In the genomic region with DNA sequence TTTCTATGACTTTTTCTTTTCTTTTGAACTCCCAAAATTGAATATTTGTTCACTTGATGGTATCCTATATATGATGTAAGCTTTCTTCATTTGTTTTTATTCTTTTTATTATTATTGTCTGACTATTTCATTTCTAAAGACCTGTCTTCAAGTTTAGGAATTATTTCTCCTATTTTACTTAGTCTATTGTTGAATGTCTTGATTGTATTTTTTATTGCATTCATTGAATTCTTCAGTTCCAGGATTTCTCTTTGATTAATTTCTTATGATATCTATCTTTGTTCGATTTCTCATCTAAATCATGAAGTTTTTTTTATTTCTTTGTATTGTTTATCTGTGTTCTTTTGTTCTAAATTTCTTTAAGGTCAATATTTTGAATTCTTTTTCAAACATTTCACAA, we compare ENCODE assay signal across 23 cellular contexts.
DNase-seq lines count a peak whose midpoint lies in the region; ATAC-seq, FAIRE-seq and TF ChIP-seq lines count a peak whose summit lies in the region.
"Had no signal": no experiment of that assay in that cellular context is flagged by ENCODE, and none has a peak within 500 bp of the region (broad histone marks: within the 10 kb centered on the region; RNA-seq: fewer than 3 reads in every experiment).

No MANE protein-coding gene starts in this region.

- no peak overlapping the region for H3K4me3 ChIP-seq in Karpas-422 (ENCODE audit: low read length)
- H3K4me3 ChIP-seq in K562: no peak overlapping the region
- no peak overlapping the region for H3K4me3 ChIP-seq in small intestine (ENCODE audit: low read depth in 1 of 2, low read length in 2 of 2)
- H3K4me3 ChIP-seq: BLaER1, HAP-1 had no signal

- H3K27me3 ChIP-seq in Karpas-422 (ENCODE audit: low read length) (no peaks in the 10 kb centered on the region), K562 (ENCODE audit: control insufficient read depth in 2 of 2, insufficient read depth in 2 of 2, low read length in 2 of 2) (no peaks in the 10 kb centered on the region), small intestine (ENCODE audit: control insufficient read depth in 2 of 2, insufficient read depth in 2 of 2, low read length in 2 of 2) (no peaks in the 10 kb centered on the region)
- H3K27me3 ChIP-seq: BLaER1 had no signal

- no peak for TF ChIP-seq EP300 in K562 (IDR thresholded peaks at IDR 0.05; ENCODE audit: low read length)

- no peak for FAIRE-seq in K562 (lab: Jason Lieb, UNC)
- FAIRE-seq in small intestine (lab: Jason Lieb, UNC): peak; percentile 65
- FAIRE-seq: GM12891, GM18507, H54 had no signal

- H3K4me2 ChIP-seq in Karpas-422 (ENCODE audit: low read depth, low read length, poor library complexity, severe bottlenecking) (no peak overlapping the region), K562 (ENCODE audit: insufficient read depth, low read length) (no peak overlapping the region)
- H3K4me2 ChIP-seq: BLaER1 had no signal

- H3K27me3 Mint-ChIP-seq in stimulated activated naive CD8-positive, alpha-beta T cell treated with anti-CD3 and anti-CD28 coated beads, Interleukin-15, amount 100 ng/mL, for 72 hours: no peaks in the 10 kb centered on the region
- H3K27me3 Mint-ChIP-seq: B cell had no signal

- H3K27ac ChIP-seq in Karpas-422 (ENCODE audit: low read length) (no peak overlapping the region), K562 (ENCODE audit: extremely low read depth, low read depth, low read length) (no peak overlapping the region), small intestine (ENCODE audit: low read depth in 1 of 2, low read length in 1 of 2) (no peak overlapping the region)
- H3K27ac ChIP-seq: BLaER1, C4-2B had no signal

- no TSS peak for BruUV-seq in K562 (replicated peaks; lab: Mats Ljungman, UMichigan)

- H3K79me2 ChIP-seq in Karpas-422 (ENCODE audit: low read length): no peaks in the 10 kb centered on the region
- H3K79me2 ChIP-seq in K562 (ENCODE audit: control insufficient read depth, insufficient read depth, low read length): no peaks in the 10 kb centered on the region

- in situ Hi-C loops in K562 (cut with MboI): no loop called here

- no peaks in the 10 kb centered on the region for H3K9me1 ChIP-seq in K562 (ENCODE audit: control insufficient read depth, insufficient read depth, low read length)

- H3K9me3 Mint-ChIP-seq in stimulated activated naive CD8-positive, alpha-beta T cell treated with anti-CD3 and anti-CD28 coated beads, Interleukin-15, amount 100 ng/mL, for 72 hours: peaks cover 33 to 48% of the 10 kb centered on the region in 2 donors

- POLR2A ChIA-PET in K562 (lab: Yijun Ruan, JAX): no interaction called here

- intact Hi-C loops in K562 (cut with micrococcal nuclease): no loop called here

- H3K36me3 ChIP-seq in Karpas-422 (ENCODE audit: insufficient read depth, low read length): no peaks in the 10 kb centered on the region
- no peaks in the 10 kb centered on the region for H3K36me3 ChIP-seq in K562 (ENCODE audit: control insufficient read depth, insufficient read depth, low read length)
- H3K36me3 ChIP-seq in small intestine (ENCODE audit: control insufficient read depth in 2 of 2, insufficient read depth in 2 of 2, low read length in 2 of 2): no peaks in the 10 kb centered on the region
- H3K36me3 ChIP-seq: BLaER1, HAP-1 had no signal

- CTCF ChIA-PET in K562 (lab: Yijun Ruan, JAX; ENCODE audit: low intra/inter-chr PET ratio): no interaction called here

- H3K9me3 ChIP-seq in Karpas-422 (ENCODE audit: low read length) (peaks cover 21% of the 10 kb centered on the region), K562 (replicated peaks; ENCODE audit: control insufficient read depth, insufficient read depth, low read depth, low read length) (no peaks in the 10 kb centered on the region), small intestine (ENCODE audit: control insufficient read depth, low read depth) (no peaks in the 10 kb centered on the region)

- TF ChIP-seq POLR2A in K562 (conservative IDR thresholded peaks at IDR 0.05): no peak

- no peaks in the 10 kb centered on the region for H3K9me2 ChIP-seq in Karpas-422 (replicated peaks; ENCODE audit: insufficient read depth, low read length)

- ATAC-seq in K562: no peak
- ATAC-seq in stimulated activated naive CD8-positive, alpha-beta T cell treated with anti-CD3 and anti-CD28 coated beads, Interleukin-15, amount 100 ng/mL, for 72 hours: no peak
- ATAC-seq: CD8-positive, alpha-beta T cell had no signal

- no peak for TF ChIP-seq RAD21 in K562 (CRISPR knock-in tag; conservative IDR thresholded peaks at IDR 0.05 in 1 of 2, IDR thresholded peaks at IDR 0.05 in 1 of 2)

- no peaks in the 10 kb centered on the region for H3K4me1 ChIP-seq in Karpas-422 (ENCODE audit: low read length)
- no peaks in the 10 kb centered on the region for H3K4me1 ChIP-seq in K562 (replicated peaks in 1 of 2; ENCODE audit: control insufficient read depth in 2 of 2, insufficient read depth in 2 of 2, low read length in 2 of 2)
- no peaks in the 10 kb centered on the region for H3K4me1 ChIP-seq in small intestine (ENCODE audit: control insufficient read depth in 2 of 2, insufficient read depth in 1 of 2, low read depth in 1 of 2, low read length in 1 of 2)
- H3K4me1 ChIP-seq: BLaER1, Caco-2, HAP-1 had no signal

- H2AFZ ChIP-seq in Karpas-422 (ENCODE audit: low read length) (no peak overlapping the region), K562 (ENCODE audit: low read depth, low read length) (no peak overlapping the region)

- H3K27ac Mint-ChIP-seq in stimulated activated naive CD8-positive, alpha-beta T cell treated with anti-CD3 and anti-CD28 coated beads, Interleukin-15, amount 100 ng/mL, for 72 hours: no peak overlapping the region
- H3K27ac Mint-ChIP-seq: B cell; CD4-positive, CD25-positive, alpha-beta regulatory T cell; CD8-positive, alpha-beta T cell; HFFc6 had no signal

- TF ChIP-seq CTCF in K562 (IDR thresholded peaks at IDR 0.05 in 2 of 3, conservative IDR thresholded peaks at IDR 0.05 in 1 of 3; ENCODE audit: insufficient read depth in 2 of 3, low read depth in 1 of 3, low read length in 3 of 3): no peak

- peak; percentile 5 for DNase-seq in NCI-H1694 (lab: John Stamatoyannopoulos, UW)
- no peak for DNase-seq in NCI-H1694 treated with DMSO at 0.1 percent for 48 hours (lab: John Stamatoyannopoulos, UW)
- peak; percentile 63 for DNase-seq in Karpas-422
- DNase-seq in K562 (ENCODE audit: extremely low read depth in 1 of 4, low spot score in 3 of 4): no peak
- DNase-seq in small intestine: no peak
- DNase-seq in AG20443 (ENCODE audit: low spot score): no peak
- no peak for DNase-seq in stimulated activated naive CD8-positive, alpha-beta T cell treated with anti-CD3 and anti-CD28 coated beads, Interleukin-15, amount 100 ng/mL, for 72 hours
- DNase-seq: 8988T; Caco-2; CD4-positive, CD25-positive, alpha-beta regulatory T cell; CD8-positive, alpha-beta T cell; DMS53; DMS79 treated with DMSO at 0.1 percent for 48 hours; GF-D8; GOT3; HFFc6 had no signal

- H3K4me1 Mint-ChIP-seq in stimulated activated naive CD8-positive, alpha-beta T cell treated with anti-CD3 and anti-CD28 coated beads, Interleukin-15, amount 100 ng/mL, for 72 hours: no peaks in the 10 kb centered on the region
- H3K4me1 Mint-ChIP-seq: B cell; CD4-positive, CD25-positive, alpha-beta regulatory T cell had no signal

- H4K20me1 ChIP-seq in Karpas-422 (ENCODE audit: insufficient read depth, low read depth, low read length) (no peaks in the 10 kb centered on the region), K562 (replicated peaks; ENCODE audit: control insufficient read depth, insufficient read depth, low read length) (no peaks in the 10 kb centered on the region)
- H4K20me1 ChIP-seq: BLaER1 had no signal

- WGBS in K562 (ENCODE audit: insufficient coverage, low coverage, missing lambda C conversion rate): 0% methylated on average over 1 of the region's 1 CpG
- 63 to 71% (median 68%) methylated on average over 1 of the region's 1 CpG for WGBS in small intestine, 3 donors

- H3K9ac ChIP-seq in Karpas-422 (ENCODE audit: low read length): no peak overlapping the region
- H3K9ac ChIP-seq in K562 (ENCODE audit: insufficient read depth in 1 of 2, low read depth in 2 of 2, low read length in 2 of 2): no peak overlapping the region
- H3K9ac ChIP-seq: BLaER1 had no signal

- no peak overlapping the region for H3K4me3 Mint-ChIP-seq in stimulated activated naive CD8-positive, alpha-beta T cell treated with anti-CD3 and anti-CD28 coated beads, Interleukin-15, amount 100 ng/mL, for 72 hours
- H3K4me3 Mint-ChIP-seq: B cell; CD4-positive, CD25-positive, alpha-beta regulatory T cell; CD8-positive, alpha-beta T cell; HFFc6 had no signal

TF ChIP-seq in K562, 482 proteins besides CTCF, POLR2A, EP300 and RAD21:
- peak; percentile 58; the same call in 1 of the 2 replicates for TF ChIP-seq TRIM28 (IDR thresholded peaks at IDR 0.05)
- TF ChIP-seq CHD1 (IDR thresholded peaks at IDR 0.05; ENCODE audit: low read length): no peak

Comparison
In these comparisons a context has a peak if more than half of its experiments do, and no peak if none do; other contexts are left out.
1. DNase-seq: peak in NCI-H1694 (single experiment) and Karpas-422 (single experiment); none in NCI-H1694 treated with DMSO at 0.1 percent for 48 hours (single experiment), K562 (0 of 4), small intestine (single experiment), AG20443 (single experiment) and stimulated activated naive CD8-positive, alpha-beta T cell treated with anti-CD3 and anti-CD28 coated beads, Interleukin-15, amount 100 ng/mL, for 72 hours (0 of 2).